ENCODE assay signal across 19 cellular contexts in genomic region chr22:24128024-24128423, GRCh38. TPM values are rescaled to one million over a fixed set of nuclear protein-coding genes. Genes with fewer than 3 reads are reported as not detected.
A peak's percentile ranks its signal among the peaks of the same experiment; 100 is the strongest.
DNase-seq lines count a peak whose midpoint lies in the region; ATAC-seq and TF ChIP-seq lines count a peak whose summit lies in the region.
"Had no signal": no experiment of that assay in that cellular context is flagged by ENCODE, and none has a peak within 500 bp of the region (broad histone marks: within the 10 kb centered on the region; RNA-seq: fewer than 3 reads in every experiment).

No MANE protein-coding gene starts in this region.

- no peak overlapping the region for H3K27ac Mint-ChIP-seq in memory B cell
- H3K27ac Mint-ChIP-seq: GM23338 had no signal

- no peak overlapping the region for H2AK9ac ChIP-seq in IMR-90 (replicated peaks; ENCODE audit: low read depth, low read length, poor library complexity)

- peaks cover 0 to 3% of the 10 kb centered on the region in 2 experiments; a peak in 1 of 4 replicates for H3K79me1 ChIP-seq in IMR-90 (ENCODE audit: low read depth in 1 of 2, low read length in 2 of 2)

- ATAC-seq in IMR-90 (ENCODE audit: low read depth) (peak; percentile 35; the same call in 1 of the 2 replicates), memory B cell (ENCODE audit: low read depth) (peak; percentile 62), HG03175 (IDR thresholded peaks at IDR 0.05; ENCODE audit: unreplicated experiment) (no peak)
- ATAC-seq: GM23338, Right ventricle myocardium inferior had no signal

- H3K36me3 Mint-ChIP-seq in memory B cell, result peaks cover 5% of the 10 kb centered on the region

- no peak overlapping the region for H2AK5ac ChIP-seq in IMR-90 (ENCODE audit: low read depth, low read length)

- no peak overlapping the region for H3K9ac ChIP-seq in IMR-90 (ENCODE audit: low read depth, low read length)

- no peak for TF ChIP-seq CTCF in DOHH2 (IDR thresholded peaks at IDR 0.05; ENCODE audit: low read depth, low read length, poor library complexity, severe bottlenecking)
- no peak for TF ChIP-seq CTCF in IMR-90 (conservative IDR thresholded peaks at IDR 0.05; ENCODE audit: low read depth, low read length)
- TF ChIP-seq CTCF in prostate gland (IDR thresholded peaks at IDR 0.05), result no peak

- in situ Hi-C loops in IMR-90 (cut with MboI; ENCODE audit: low sequenced_read_pairs), result no loop called here

- H3K9me3 ChIP-seq in DOHH2 (ENCODE audit: control insufficient read depth, insufficient read depth, low read length) (no peaks in the 10 kb centered on the region), IMR-90 (ENCODE audit: control insufficient read depth, insufficient read depth, low read length) (no peaks in the 10 kb centered on the region), prostate gland (no peaks in the 10 kb centered on the region)
- H3K9me3 ChIP-seq: HAP-1, SJSA1 had no signal

- H3K18ac ChIP-seq in IMR-90 (ENCODE audit: low read depth, low read length), result no peak overlapping the region

- no peaks in the 10 kb centered on the region for H3K9me2 ChIP-seq in DOHH2 (replicated peaks; ENCODE audit: control insufficient read depth, low read length)

- no CpG with 5 or more reads among the region's 3 CpGs for WGBS in IMR-90 (ENCODE audit: extremely low coverage in 2 of 2, insufficient read length in 1 of 2), 2 experiments
- 79% methylated on average over 3 of the region's 3 CpGs for WGBS in prostate gland

- H2BK15ac ChIP-seq in IMR-90 (ENCODE audit: low read depth, low read length), result no peak overlapping the region

- CTCF ChIA-PET in IMR-90 (lab: Yijun Ruan, JAX), result no interaction called here

- H3K27ac ChIP-seq in DOHH2 (ENCODE audit: low read depth, low read length) (no peak overlapping the region), IMR-90 (ENCODE audit: insufficient read depth, low read length) (no peak overlapping the region), prostate gland (no peak overlapping the region)
- H3K27ac ChIP-seq: HL-60, SJSA1 had no signal

- H3K4me3 Mint-ChIP-seq in memory B cell, result no peak overlapping the region
- H3K4me3 Mint-ChIP-seq: GM23338 had no signal

- intact Hi-C loops in IMR-90 (cut with micrococcal nuclease), result loop anchor here (2.0 kb wide), 1 partner anchor 17 kb away; no protein-coding TSS in a partner anchor
- intact Hi-C loops in prostate gland (cut with DNase I), result no loop called here

- no peak overlapping the region for H3K56ac ChIP-seq in IMR-90 (ENCODE audit: extremely low read depth, insufficient read depth, low read length)

- no peak overlapping the region for H3K23ac ChIP-seq in IMR-90 (ENCODE audit: low read depth, low read length)

- no peak overlapping the region for H2AFZ ChIP-seq in IMR-90 (replicated peaks; ENCODE audit: low read length, poor library complexity)
- H2AFZ ChIP-seq: GM23338 had no signal

- H4K91ac ChIP-seq in IMR-90 (ENCODE audit: insufficient read depth, low read depth, low read length), result no peak overlapping the region

- H3K4me3 ChIP-seq in DOHH2 (ENCODE audit: low read length), result no peak overlapping the region
- H3K4me3 ChIP-seq in IMR-90 (ENCODE audit: insufficient read depth, low read depth, low read length), result no peak overlapping the region
- no peak overlapping the region for H3K4me3 ChIP-seq in prostate gland
- H3K4me3 ChIP-seq: GM23338, HAP-1, SJSA1 had no signal

- H3K4ac ChIP-seq in IMR-90 (ENCODE audit: low read depth, low read length), result no peak overlapping the region

- no peaks in the 10 kb centered on the region for H3K27me3 ChIP-seq in DOHH2 (ENCODE audit: control insufficient read depth, low read length)
- no peaks in the 10 kb centered on the region for H3K27me3 ChIP-seq in IMR-90 (ENCODE audit: control insufficient read depth, insufficient read depth, low read length)
- no peaks in the 10 kb centered on the region for H3K27me3 ChIP-seq in prostate gland (replicated peaks; ENCODE audit: insufficient read depth)
- H3K27me3 ChIP-seq: SJSA1 had no signal

- no peak overlapping the region for H2BK20ac ChIP-seq in IMR-90 (ENCODE audit: low read depth, low read length)

- no peak for TF ChIP-seq RAD21 in IMR-90 (IDR thresholded peaks at IDR 0.05; ENCODE audit: low read length)

- no peaks in the 10 kb centered on the region for H3K27me3 Mint-ChIP-seq in memory B cell
- H3K27me3 Mint-ChIP-seq: IgD-negative memory B cell had no signal

- no peak for TF ChIP-seq POLR2A in IMR-90 (IDR thresholded peaks at IDR 0.05; ENCODE audit: low read depth, low read length)
- no peak for TF ChIP-seq POLR2A in prostate gland (IDR thresholded peaks at IDR 0.05)

- H4K20me1 ChIP-seq in DOHH2 (ENCODE audit: control insufficient read depth, insufficient read depth, low read depth, low read length), result peaks cover 5% of the 10 kb centered on the region; the same call in 1 of the 2 replicates
- no peaks in the 10 kb centered on the region; the same call in 1 of the 2 replicates for H4K20me1 ChIP-seq in IMR-90 (ENCODE audit: insufficient read depth, low read length)

- no peak overlapping the region for H2BK5ac ChIP-seq in IMR-90 (ENCODE audit: low read depth, low read length, poor library complexity, severe bottlenecking)

- POLR2A ChIA-PET in IMR-90 (lab: Charles Lee; ENCODE audit: unreplicated experiment), result no interaction called here

- H3K4me2 ChIP-seq in DOHH2 (ENCODE audit: low read length) (peak overlapping the region; percentile 35), IMR-90 (ENCODE audit: low read depth, low read length) (no peak overlapping the region)
- H3K4me2 ChIP-seq: GM23338 had no signal

- BruUV-seq in IMR-90 (replicated peaks; lab: Mats Ljungman, UMichigan), result no TSS peak

- no peaks in the 10 kb centered on the region for H3K9me3 Mint-ChIP-seq in memory B cell
- H3K9me3 Mint-ChIP-seq: GM23338, IgD-negative memory B cell had no signal

- peaks cover 23% of the 10 kb centered on the region for H3K4me1 Mint-ChIP-seq in memory B cell

- no peak overlapping the region for H3K14ac ChIP-seq in IMR-90 (replicated peaks; ENCODE audit: low read depth, low read length)

- H3K79me2 ChIP-seq in DOHH2 (ENCODE audit: control insufficient read depth, low read length), result no peaks in the 10 kb centered on the region

- no peak overlapping the region for H4K5ac ChIP-seq in IMR-90 (ENCODE audit: low read depth, low read length)

- H4K8ac ChIP-seq in IMR-90 (ENCODE audit: low read depth in 2 of 2, low read length in 2 of 2), result no peak overlapping the region

- H2BK120ac ChIP-seq in IMR-90 (ENCODE audit: low read depth, low read length), result no peak overlapping the region

- dilution Hi-C loops in IMR-90 (cut with HindIII; ENCODE audit: low sequenced_read_pairs, unreplicated experiment), result no loop called here

- DNase-seq in IMR-90 (no peak), memory B cell (ENCODE audit: low spot score in 2 of 2) (no peak), prostate gland (ENCODE audit: low spot score) (no peak), HT-29 (ENCODE audit: low spot score) (no peak), SK-N-DZ (ENCODE audit: low spot score) (no peak)
- DNase-seq: C1 segment of cervical spinal cord, NCI-H1048, NCI-H1417 treated with DMSO at 0.1 percent for 48 hours, NCI-H187, NCI-H446, NCI-H526 had no signal

- H3K9me1 ChIP-seq in IMR-90 (ENCODE audit: insufficient read depth, low read length), result peaks cover 12% of the 10 kb centered on the region; the same call in 1 of the 2 replicates

- H3K36me3 ChIP-seq in DOHH2 (ENCODE audit: control insufficient read depth, low read length), result peaks cover 15% of the 10 kb centered on the region
- peaks cover 17% of the 10 kb centered on the region for H3K36me3 ChIP-seq in IMR-90 (ENCODE audit: control insufficient read depth, insufficient read depth, low read length)
- H3K36me3 ChIP-seq in prostate gland, result no peaks in the 10 kb centered on the region

- H3F3A ChIP-seq in DOHH2 (ENCODE audit: control insufficient read depth, insufficient read depth), result no peaks in the 10 kb centered on the region

- peaks cover 19% of the 10 kb centered on the region for H3K4me1 ChIP-seq in DOHH2 (ENCODE audit: control insufficient read depth, low read length)
- H3K4me1 ChIP-seq in IMR-90 (ENCODE audit: control insufficient read depth, insufficient read depth, low read length), result peaks cover 1% of the 10 kb centered on the region; the same call in 1 of the 2 replicates
- no peaks in the 10 kb centered on the region for H3K4me1 ChIP-seq in prostate gland (replicated peaks)
- H3K4me1 ChIP-seq: HAP-1, SJSA1 had no signal

TF ChIP-seq in IMR-90, 13 proteins besides CTCF, POLR2A, EP300 and RAD21 (continues in another document):
- no peak for TF ChIP-seq USF2 (IDR thresholded peaks at IDR 0.05; ENCODE audit: low read depth, low read length)
- TF ChIP-seq SMC3 (IDR thresholded peaks at IDR 0.05; ENCODE audit: low read depth, low read length), result no peak
- no peak for TF ChIP-seq CHD1 (IDR thresholded peaks at IDR 0.05; ENCODE audit: low read depth, low read length)
- TF ChIP-seq, protein P1, sequence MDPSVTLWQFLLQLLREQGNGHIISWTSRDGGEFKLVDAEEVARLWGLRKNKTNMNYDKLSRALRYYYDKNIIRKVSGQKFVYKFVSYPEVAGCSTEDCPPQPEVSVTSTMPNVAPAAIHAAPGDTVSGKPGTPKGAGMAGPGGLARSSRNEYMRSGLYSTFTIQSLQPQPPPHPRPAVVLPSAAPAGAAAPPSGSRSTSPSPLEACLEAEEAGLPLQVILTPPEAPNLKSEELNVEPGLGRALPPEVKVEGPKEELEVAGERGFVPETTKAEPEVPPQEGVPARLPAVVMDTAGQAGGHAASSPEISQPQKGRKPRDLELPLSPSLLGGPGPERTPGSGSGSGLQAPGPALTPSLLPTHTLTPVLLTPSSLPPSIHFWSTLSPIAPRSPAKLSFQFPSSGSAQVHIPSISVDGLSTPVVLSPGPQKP (IDR thresholded peaks at IDR 0.05; ENCODE audit: borderline replicate concordance, low read depth, low read length), result no peak
- no peak for TF ChIP-seq BHLHE40 (IDR thresholded peaks at IDR 0.05; ENCODE audit: low read depth, low read length)
- no peak for TF ChIP-seq RFX5 (IDR thresholded peaks at IDR 0.05; ENCODE audit: low read depth, low read length)
- no peak for TF ChIP-seq MAZ (IDR thresholded peaks at IDR 0.05; ENCODE audit: borderline replicate concordance, low read depth, low read length)
- TF ChIP-seq CEBPB (IDR thresholded peaks at IDR 0.05; ENCODE audit: low read depth, low read length), result no peak

RNA-seq across cellular contexts. Expression of gene SUSD2, which starts 53.3 kb away (rescaled TPM):
- total RNA-seq in IMR-90 (2012; rRNA removed) (0.18 and 0.28 TPM in 2 replicates), prostate gland (1 to 10 TPM; 7.8 to 9.3 TPM)
- 1.6 and 2.4 TPM in 2 replicates for polyA plus RNA-seq in IMR-90 (2012; rRNA removed)
- polyA plus RNA-seq in IMR-90 (2012; cell fraction: cytosol; rRNA removed), result 1.1 and 1.9 TPM in 2 replicates
- polyA plus RNA-seq in IMR-90 (2012; cell fraction: nucleus; rRNA removed; ENCODE audit: low replicate concordance), result 1.9 and 4.1 TPM in 2 replicates
- 1.1 and 1.2 TPM in 2 replicates for total RNA-seq in HT-29 (2014; rRNA removed; shearing (Covaris generic))
- polyA plus RNA-seq in SK-N-DZ (2014; cell fraction: cytosol; rRNA removed), result 0.53 and 0.60 TPM in 2 replicates
- 0.70 and 2.1 TPM in 2 replicates for polyA plus RNA-seq in SK-N-DZ (2014; cell fraction: nucleus; rRNA removed)
- polyA plus RNA-seq: IgD-negative memory B cell had no signal
